In genomic region chr17:7834891-7835817, GRCh38 we compare ENCODE assay signal across 8 cellular contexts. TPM values are rescaled to one million over a fixed set of nuclear protein-coding genes. Genes with fewer than 3 reads are reported as not detected.
DNase-seq lines count a peak whose midpoint lies in the region; ATAC-seq, FAIRE-seq and TF ChIP-seq lines count a peak whose summit lies in the region.

No MANE protein-coding gene starts in this region.

- CTCF ChIA-PET in A673 (lab: Charles Lee) (interaction anchor here (0.6 to 1.9 kb wide), 10 partner anchors 9 to 259 kb away, joined by 3 to 12 read pairs (median 4); partner anchors contain the start of genes CYB5D1 and NAA38), WTC11 (lab: Charles Lee) (interaction anchor here (0.6 to 5.4 kb wide), 33 partner anchors 10 to 384 kb away, joined by 3 to 66 read pairs (median 4); partner anchors contain the start of genes CNTROB, CYB5D1, FXR2 and KCNAB3)

- POLR2A ChIA-PET in A673 (lab: Charles Lee; ENCODE audit: low non-redundant PET) = interaction anchor here (0.6 to 0.7 kb wide), 2 partner anchors 16 to 61 kb away, joined by 3 to 9 read pairs; no protein-coding TSS in a partner anchor
- POLR2A ChIA-PET in WTC11 (lab: Charles Lee) = interaction anchor here (0.5 to 1.9 kb wide), 10 partner anchors 10 to 413 kb away, joined by 4 to 8 read pairs (median 5); partner anchors contain the start of genes CTC1, CYB5D1, EFNB3 and NAA38

- peak overlapping the region; percentile 75 for H3K4me3 ChIP-seq in A673 (ENCODE audit: low read depth, low read length, poor library complexity, severe bottlenecking)
- H3K4me3 ChIP-seq in bronchial epithelial cell (ENCODE audit: low read depth, low read length) = peak overlapping the region; percentile 79
- H3K4me3 ChIP-seq in skin epidermis = peak overlapping the region; percentile 64 to 83 (median 75)

- H3K4me1 Mint-ChIP-seq in WTC11 = peaks cover 33% of the 10 kb centered on the region

- H3K36me3 ChIP-seq in A673 (ENCODE audit: insufficient read depth, low read length, poor library complexity, severe bottlenecking) = peaks cover 1% of the 10 kb centered on the region
- peaks cover 2% of the 10 kb centered on the region for H3K36me3 ChIP-seq in bronchial epithelial cell (ENCODE audit: control insufficient read depth, insufficient read depth, low read length)

- intact Hi-C loops in A673 (cut with micrococcal nuclease; ENCODE audit: unreplicated experiment) = loop anchor here (1.0 kb wide), 1 partner anchor 16 kb away; no protein-coding TSS in a partner anchor

- H3K27ac ChIP-seq in A673 (ENCODE audit: low read depth, low read length, poor library complexity, severe bottlenecking) (peak overlapping the region; percentile 97), skin epidermis (peak overlapping the region; percentile 75 to 100 (median 97))

- H3K9me3 ChIP-seq in A673 (ENCODE audit: low read depth, low read length, poor library complexity, severe bottlenecking) = no peaks in the 10 kb centered on the region

- H3K36me3 Mint-ChIP-seq in WTC11 = no peaks in the 10 kb centered on the region

- TF ChIP-seq CTCF in A673 (conservative IDR thresholded peaks at IDR 0.05; ENCODE audit: low read depth, low read length) = peak; percentile 89
- TF ChIP-seq CTCF in WTC11 (IDR thresholded peaks at IDR 0.05) = peak; percentile 45
- TF ChIP-seq CTCF in bronchial epithelial cell (IDR thresholded peaks at IDR 0.05; ENCODE audit: insufficient read depth, low read length, severe bottlenecking) = peak; percentile 91

- H3K27me3 Mint-ChIP-seq in WTC11 (ENCODE audit: low read depth) = peaks cover 54% of the 10 kb centered on the region

- peaks cover 31% of the 10 kb centered on the region for H3K4me1 ChIP-seq in A673 (ENCODE audit: insufficient read depth, low read length, poor library complexity, severe bottlenecking)

- FAIRE-seq in bronchial epithelial cell (lab: Jason Lieb, UNC) = no peak

- no peaks in the 10 kb centered on the region for H3K27me3 ChIP-seq in A673 (replicated peaks; ENCODE audit: insufficient read depth, low read depth, low read length, poor library complexity)
- H3K27me3 ChIP-seq in bronchial epithelial cell (ENCODE audit: control insufficient read depth, insufficient read depth, low read length) = no peaks in the 10 kb centered on the region

- no TSS peak for BruUV-seq in A673 (replicated peaks; lab: Mats Ljungman, UMichigan)

- peak overlapping the region; percentile 86 for H3K27ac Mint-ChIP-seq in WTC11

- H3K4me3 Mint-ChIP-seq in WTC11 = peak overlapping the region; percentile 93

- peak; percentile 100 for DNase-seq in A673 (ENCODE audit: low spot score)
- peak; percentile 99 for DNase-seq in NCI-H226
- DNase-seq in WTC11 (ENCODE audit: low spot score) = peak; percentile 98
- DNase-seq in bronchial epithelial cell (ENCODE audit: low read depth) = peak; percentile 92
- DNase-seq in iPS-NIHi7 (ENCODE audit: extremely low spot score) = peak; percentile 88

- ATAC-seq in GM18867 (IDR thresholded peaks at IDR 0.05; ENCODE audit: unreplicated experiment) = peak; percentile 44
- peak; percentile 43 for ATAC-seq in HG03196 (IDR thresholded peaks at IDR 0.05; ENCODE audit: unreplicated experiment)
- peak; percentile 60 for ATAC-seq in WTC11

- H3K9me3 Mint-ChIP-seq in WTC11 = no peaks in the 10 kb centered on the region

TF ChIP-seq in WTC11, 78 proteins besides CTCF, POLR2A, EP300 and RAD21 (continues in another document):
- TF ChIP-seq SP1 (CRISPR knock-in tag; conservative IDR thresholded peaks at IDR 0.05) (peak; percentile 52; the same call in 1 of the 2 replicates), ZNF396 (CRISPR knock-in tag; IDR thresholded peaks at IDR 0.05; ENCODE audit: borderline replicate concordance) (no peak), RORB (CRISPR knock-in tag; IDR thresholded peaks at IDR 0.05) (no peak), ZNF138 (CRISPR knock-in tag; conservative IDR thresholded peaks at IDR 0.05) (no peak), ZNF416 (CRISPR knock-in tag; IDR thresholded peaks at IDR 0.05) (no peak), AFF4 (CRISPR knock-in tag; IDR thresholded peaks at IDR 0.05; ENCODE audit: borderline replicate concordance) (no peak), FOXK1 (CRISPR knock-in tag; IDR thresholded peaks at IDR 0.05) (peak; percentile 60), ZNF121 (CRISPR knock-in tag; IDR thresholded peaks at IDR 0.05) (no peak), NFYB (CRISPR knock-in tag; conservative IDR thresholded peaks at IDR 0.05; ENCODE audit: low read depth) (peak; percentile 74), NFE2L1 (CRISPR knock-in tag; IDR thresholded peaks at IDR 0.05) (peak; percentile 33; the same call in 1 of the 2 replicates), USF2 (CRISPR knock-in tag; IDR thresholded peaks at IDR 0.05) (peak; percentile 56)
- TF ChIP-seq, protein P1, sequence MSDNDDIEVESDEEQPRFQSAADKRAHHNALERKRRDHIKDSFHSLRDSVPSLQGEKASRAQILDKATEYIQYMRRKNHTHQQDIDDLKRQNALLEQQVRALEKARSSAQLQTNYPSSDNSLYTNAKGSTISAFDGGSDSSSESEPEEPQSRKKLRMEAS (CRISPR knock-in tag; IDR thresholded peaks at IDR 0.05) = peak; percentile 63
- TF ChIP-seq, protein P2, sequence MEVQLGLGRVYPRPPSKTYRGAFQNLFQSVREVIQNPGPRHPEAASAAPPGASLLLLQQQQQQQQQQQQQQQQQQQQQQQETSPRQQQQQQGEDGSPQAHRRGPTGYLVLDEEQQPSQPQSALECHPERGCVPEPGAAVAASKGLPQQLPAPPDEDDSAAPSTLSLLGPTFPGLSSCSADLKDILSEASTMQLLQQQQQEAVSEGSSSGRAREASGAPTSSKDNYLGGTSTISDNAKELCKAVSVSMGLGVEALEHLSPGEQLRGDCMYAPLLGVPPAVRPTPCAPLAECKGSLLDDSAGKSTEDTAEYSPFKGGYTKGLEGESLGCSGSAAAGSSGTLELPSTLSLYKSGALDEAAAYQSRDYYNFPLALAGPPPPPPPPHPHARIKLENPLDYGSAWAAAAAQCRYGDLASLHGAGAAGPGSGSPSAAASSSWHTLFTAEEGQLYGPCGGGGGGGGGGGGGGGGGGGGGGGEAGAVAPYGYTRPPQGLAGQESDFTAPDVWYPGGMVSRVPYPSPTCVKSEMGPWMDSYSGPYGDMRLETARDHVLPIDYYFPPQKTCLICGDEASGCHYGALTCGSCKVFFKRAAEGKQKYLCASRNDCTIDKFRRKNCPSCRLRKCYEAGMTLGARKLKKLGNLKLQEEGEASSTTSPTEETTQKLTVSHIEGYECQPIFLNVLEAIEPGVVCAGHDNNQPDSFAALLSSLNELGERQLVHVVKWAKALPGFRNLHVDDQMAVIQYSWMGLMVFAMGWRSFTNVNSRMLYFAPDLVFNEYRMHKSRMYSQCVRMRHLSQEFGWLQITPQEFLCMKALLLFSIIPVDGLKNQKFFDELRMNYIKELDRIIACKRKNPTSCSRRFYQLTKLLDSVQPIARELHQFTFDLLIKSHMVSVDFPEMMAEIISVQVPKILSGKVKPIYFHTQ (CRISPR knock-in tag; IDR thresholded peaks at IDR 0.05) = no peak

RNA-seq across cellular contexts. Expression of gene KDM6B, which starts 1.1 kb away (rescaled TPM):
- total RNA-seq in A673 (2021) = 46.8 and 51.1 TPM in 2 replicates
- 13.2 to 16.1 TPM (median 15.8 TPM) in 3 replicates for total RNA-seq in WTC11 (2021)
- 2.9 and 6.0 TPM in 2 replicates for total RNA-seq in bronchial epithelial cell

RNA-seq across cellular contexts. Expression of gene TMEM88, which starts 19.7 kb away (rescaled TPM):
- 1.7 and 3.0 TPM in 2 replicates for total RNA-seq in A673 (2021)
- 2.9 to 3.9 TPM (median 3.6 TPM) in 3 replicates for total RNA-seq in WTC11 (2021)
- total RNA-seq in bronchial epithelial cell = 0.64 TPM in 1 of 2 replicates, not detected in the other

RNA-seq across cellular contexts. Expression of gene NAA38, which starts 22.2 kb away (rescaled TPM):
- total RNA-seq in A673 (2021) (64.3 and 67.7 TPM in 2 replicates), WTC11 (2021) (41.8 to 46.3 TPM (median 43.4 TPM) in 3 replicates), bronchial epithelial cell (36.6 and 47.5 TPM in 2 replicates)

RNA-seq across cellular contexts. Expression of gene CYB5D1, which starts 22.6 kb away (rescaled TPM):
- total RNA-seq in A673 (2021) = 16.9 and 18.7 TPM in 2 replicates
- 14.0 to 15.2 TPM (median 14.3 TPM) in 3 replicates for total RNA-seq in WTC11 (2021)
- 6.5 and 9.0 TPM in 2 replicates for total RNA-seq in bronchial epithelial cell

RNA-seq across cellular contexts. Expression of gene CHD3, which starts 53.4 kb away (rescaled TPM):
- 249 and 264 TPM in 2 replicates for total RNA-seq in A673 (2021)
- 38.9 to 42.0 TPM (median 39.5 TPM) in 3 replicates for total RNA-seq in WTC11 (2021)
- 41.3 and 98.2 TPM in 2 replicates for total RNA-seq in bronchial epithelial cell

Comparison
In these comparisons a context has a peak if more than half of its experiments do, and no peak if none do; other contexts are left out.
1. Peak in every context shown above with its lines: DNase-seq, ATAC-seq, H3K4me3 ChIP-seq and H3K27ac ChIP-seq.